8 cellular contexts compared by ENCODE assay signal in the genomic region with DNA sequence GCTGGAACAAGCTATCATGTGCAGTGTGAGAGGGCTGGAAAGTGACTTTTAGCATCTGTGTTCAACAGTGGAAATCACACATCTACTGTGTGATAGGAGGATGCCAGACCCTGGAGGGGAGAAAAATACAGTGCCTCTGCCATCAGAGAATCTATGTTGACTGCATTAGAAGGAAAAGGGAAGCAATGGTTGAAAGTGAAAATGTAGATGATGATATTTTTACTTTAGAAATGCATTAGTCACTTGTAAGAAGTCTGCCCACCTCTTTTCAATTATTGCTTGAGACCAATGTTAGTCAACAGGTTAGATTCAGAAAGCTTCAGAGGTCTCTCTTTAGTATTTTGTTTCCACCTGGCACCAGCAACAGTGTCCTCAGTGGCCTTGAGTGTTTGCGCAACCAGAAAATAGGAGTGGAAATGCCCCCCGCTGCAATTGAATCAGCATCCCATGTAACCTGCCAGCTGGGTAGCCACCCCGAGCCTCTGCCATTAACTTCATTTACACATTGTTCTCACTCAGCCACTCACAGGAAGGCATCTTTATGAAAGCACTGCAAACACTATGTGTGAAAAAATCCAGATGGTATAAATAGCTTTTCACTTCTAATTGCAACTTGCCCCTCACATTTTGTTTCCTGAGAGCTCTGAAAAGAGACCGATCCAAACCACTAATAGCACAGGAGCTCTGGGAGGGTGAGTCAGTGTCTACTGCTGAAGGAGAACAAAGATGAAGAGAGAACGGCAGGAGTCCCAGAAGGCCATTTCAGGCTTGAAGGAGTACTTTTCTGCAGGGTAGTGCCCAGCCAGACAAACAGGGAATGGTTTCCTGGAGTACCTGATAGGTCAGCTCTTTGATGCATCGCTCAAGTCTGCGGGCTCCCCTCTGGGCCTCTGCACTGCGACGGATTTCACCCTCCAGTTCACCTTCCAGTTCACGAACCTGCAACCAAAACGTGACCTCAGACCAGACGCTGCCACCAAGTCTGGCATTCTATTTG.
A peak's percentile ranks its signal among the peaks of the same experiment; 100 is the strongest.
DNase-seq lines count a peak whose midpoint lies in the region; ATAC-seq and TF ChIP-seq lines count a peak whose summit lies in the region.

No MANE protein-coding gene starts in this region.

- no peak for TF ChIP-seq POLR2A in breast epithelium (IDR thresholded peaks at IDR 0.05)

- no peak overlapping the region for H3K4me3 ChIP-seq in breast epithelium

- H3K9me3 ChIP-seq in breast epithelium: no peaks in the 10 kb centered on the region

- no peaks in the 10 kb centered on the region for H3K36me3 Mint-ChIP-seq in activated T-helper 2 cell treated with anti-CD3 and anti-CD28 coated beads, Interferon-gamma antibody, Interleukin-2, Interleukin-4, amounts not matched to agents 10 μg/mL and 5 μg/mL and 100 μg/mL, durations not matched to agents 14 hours and 24 hours and 36 hours (ENCODE audit: low read depth)
- no peaks in the 10 kb centered on the region for H3K36me3 Mint-ChIP-seq in endothelial cell (ENCODE audit: low read depth, unreplicated experiment)

- peaks cover 19% of the 10 kb centered on the region for H3K27me3 Mint-ChIP-seq in activated T-helper 2 cell treated with anti-CD3 and anti-CD28 coated beads, Interferon-gamma antibody, Interleukin-2, Interleukin-4, amounts not matched to agents 10 μg/mL and 5 μg/mL and 100 μg/mL, durations not matched to agents 14 hours and 24 hours and 36 hours (ENCODE audit: low read depth)
- peaks cover 2% of the 10 kb centered on the region for H3K27me3 Mint-ChIP-seq in endothelial cell (ENCODE audit: unreplicated experiment)

- no peaks in the 10 kb centered on the region for H3K36me3 ChIP-seq in breast epithelium

- H3K27ac ChIP-seq in breast epithelium: no peak overlapping the region

- ATAC-seq in GM18498 (IDR thresholded peaks at IDR 0.05; ENCODE audit: unreplicated experiment): peak; percentile 76
- ATAC-seq in GM21528 (IDR thresholded peaks at IDR 0.05; ENCODE audit: low FRiP score, unreplicated experiment): peak; percentile 78
- peak; percentile 57 for ATAC-seq in HG03575 (IDR thresholded peaks at IDR 0.05; ENCODE audit: extremely low read depth, insufficient number of reproducible peaks, low FRiP score, unreplicated experiment)

- H3K4me1 ChIP-seq in breast epithelium: no peaks in the 10 kb centered on the region

- H3K4me1 Mint-ChIP-seq in activated T-helper 2 cell treated with anti-CD3 and anti-CD28 coated beads, Interferon-gamma antibody, Interleukin-2, Interleukin-4, amounts not matched to agents 10 μg/mL and 5 μg/mL and 100 μg/mL, durations not matched to agents 14 hours and 24 hours and 36 hours (ENCODE audit: low read depth): peaks cover 23% of the 10 kb centered on the region
- H3K4me1 Mint-ChIP-seq in endothelial cell (ENCODE audit: unreplicated experiment): no peaks in the 10 kb centered on the region

- DNase-seq in activated T-helper 2 cell treated with anti-CD3 and anti-CD28 coated beads, Interferon-gamma antibody, Interleukin-2, Interleukin-4, amounts not matched to agents 10 μg/mL and 5 μg/mL and 100 μg/mL, durations not matched to agents 14 hours and 24 hours and 36 hours (ENCODE audit: low spot score): no peak
- DNase-seq in EL: no peak
- no peak for DNase-seq in NCI-H2029 treated with DMSO at 0.1 percent for 48 hours (lab: John Stamatoyannopoulos, UW)
- DNase-seq in breast epithelium (ENCODE audit: low spot score in 2 of 2): no peak
- no peak for DNase-seq in endothelial cell (ENCODE audit: low spot score)

- no peak overlapping the region for H3K4me3 Mint-ChIP-seq in activated T-helper 2 cell treated with anti-CD3 and anti-CD28 coated beads, Interferon-gamma antibody, Interleukin-2, Interleukin-4, amounts not matched to agents 10 μg/mL and 5 μg/mL and 100 μg/mL, durations not matched to agents 14 hours and 24 hours and 36 hours (ENCODE audit: low read depth)
- H3K4me3 Mint-ChIP-seq in endothelial cell (ENCODE audit: unreplicated experiment): no peak overlapping the region

- H3K9me3 Mint-ChIP-seq in activated T-helper 2 cell treated with anti-CD3 and anti-CD28 coated beads, Interferon-gamma antibody, Interleukin-2, Interleukin-4, amounts not matched to agents 10 μg/mL and 5 μg/mL and 100 μg/mL, durations not matched to agents 14 hours and 24 hours and 36 hours: no peaks in the 10 kb centered on the region
- no peaks in the 10 kb centered on the region for H3K9me3 Mint-ChIP-seq in endothelial cell (ENCODE audit: unreplicated experiment)

- H3K27ac Mint-ChIP-seq in activated T-helper 2 cell treated with anti-CD3 and anti-CD28 coated beads, Interferon-gamma antibody, Interleukin-2, Interleukin-4, amounts not matched to agents 10 μg/mL and 5 μg/mL and 100 μg/mL, durations not matched to agents 14 hours and 24 hours and 36 hours: peak overlapping the region; percentile 67
- H3K27ac Mint-ChIP-seq in endothelial cell (ENCODE audit: unreplicated experiment): no peak overlapping the region

- TF ChIP-seq CTCF in breast epithelium (IDR thresholded peaks at IDR 0.05): no peak
- no peak for TF ChIP-seq CTCF in endothelial cell (IDR thresholded peaks at IDR 0.05; ENCODE audit: unreplicated experiment)

- no peaks in the 10 kb centered on the region for H3K27me3 ChIP-seq in breast epithelium

- intact Hi-C loops in activated T-helper 2 cell treated with anti-CD3 and anti-CD28 coated beads, Interferon-gamma antibody, Interleukin-2, Interleukin-4, amounts not matched to agents 10 μg/mL and 5 μg/mL and 100 μg/mL, durations not matched to agents 14 hours and 24 hours and 36 hours (cut with micrococcal nuclease): loop anchor here (1.0 to 2.0 kb wide), 8 partner anchors 45 to 446 kb away; partner anchors contain the start of genes HHLA2 and IFT57
- intact Hi-C loops in breast epithelium (cut with DNase I; ENCODE audit: low total_unique reads): no loop called here
